In the genomic region with DNA sequence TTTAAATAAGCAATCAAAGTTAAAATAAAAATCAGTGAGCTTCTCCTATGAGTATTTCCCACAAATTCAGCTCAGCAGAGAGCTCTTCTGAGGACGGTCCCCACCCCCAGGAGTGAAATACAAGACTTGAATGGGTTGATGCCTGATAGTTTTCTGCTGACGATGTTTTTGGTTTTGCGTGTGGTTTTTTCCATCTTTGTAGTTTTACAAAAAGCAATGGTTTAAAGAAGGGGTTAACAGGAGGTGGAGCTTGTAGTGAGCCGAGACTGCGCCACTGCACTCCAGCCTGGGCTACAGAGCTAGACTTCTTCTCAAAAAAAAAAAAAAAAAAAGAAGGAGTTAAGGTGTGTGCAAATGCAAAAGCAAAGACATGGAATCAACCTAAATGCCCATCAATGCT, we compare ENCODE assay signal across 5 cellular contexts.
"Had no signal": no experiment of that assay in that cellular context is flagged by ENCODE, and none has a peak within 500 bp of the region (broad histone marks: within the 10 kb centered on the region; RNA-seq: fewer than 3 reads in every experiment).

No MANE protein-coding gene starts in this region.

- DNase-seq: H9, HCEC 1CT, KG1 had no signal

- H3K4me3 ChIP-seq: GM23338, K562 had no signal
